Comparison of ENCODE assay signal across 12 cellular contexts in genomic region chr16:81599034-81599744, GRCh38.
A peak's percentile ranks its signal among the peaks of the same experiment; 100 is the strongest.
DNase-seq lines count a peak whose midpoint lies in the region; ATAC-seq and TF ChIP-seq lines count a peak whose summit lies in the region.
"Had no signal": no experiment of that assay in that cellular context is flagged by ENCODE, and none has a peak within 500 bp of the region (broad histone marks: within the 10 kb centered on the region; RNA-seq: fewer than 3 reads in every experiment).

No MANE protein-coding gene starts in this region.

- peaks cover 64% of the 10 kb centered on the region for H3K4me1 Mint-ChIP-seq in stimulated activated effector memory CD8-positive, alpha-beta T cell treated with anti-CD3 and anti-CD28 coated beads, Interleukin-12 subunit alpha, Interleukin-12 subunit beta, amount 100 ng/mL, for 72 hours

- H3K36me3 Mint-ChIP-seq in stimulated activated effector memory CD8-positive, alpha-beta T cell treated with anti-CD3 and anti-CD28 coated beads, Interleukin-12 subunit alpha, Interleukin-12 subunit beta, amount 100 ng/mL, for 72 hours, result peaks cover 7% of the 10 kb centered on the region

- no peaks in the 10 kb centered on the region for H3K9me3 Mint-ChIP-seq in stimulated activated effector memory CD8-positive, alpha-beta T cell treated with anti-CD3 and anti-CD28 coated beads, Interleukin-12 subunit alpha, Interleukin-12 subunit beta, amount 100 ng/mL, for 72 hours
- H3K9me3 Mint-ChIP-seq: activated T-helper 17 cell treated with anti-CD3 and anti-CD28 coated beads, Interleukin-2, amount 50 U/mL, for 72 hours had no signal

- peak overlapping the region; percentile 69 to 89 (median 82) for H3K27ac ChIP-seq in esophagus squamous epithelium
- H3K27ac ChIP-seq: transverse colon had no signal

- H3K4me3 ChIP-seq in esophagus squamous epithelium, result no peak overlapping the region
- H3K4me3 ChIP-seq: transverse colon had no signal

- no peaks in the 10 kb centered on the region for H3K27me3 ChIP-seq in esophagus squamous epithelium
- H3K27me3 ChIP-seq: transverse colon had no signal

- TF ChIP-seq CTCF in esophagus squamous epithelium (IDR thresholded peaks at IDR 0.05) (no peak), GM13977 (IDR thresholded peaks at IDR 0.05; ENCODE audit: extremely low read depth, insufficient read depth, missing control alignments) (no peak)

- H3K9me3 ChIP-seq in esophagus squamous epithelium, result no peaks in the 10 kb centered on the region
- H3K9me3 ChIP-seq: transverse colon had no signal

- 40 to 60% methylated on average over 11 of the region's 11 CpGs for WGBS in esophagus squamous epithelium, 2 donors

- H3K27ac Mint-ChIP-seq in stimulated activated effector memory CD8-positive, alpha-beta T cell treated with anti-CD3 and anti-CD28 coated beads, Interleukin-12 subunit alpha, Interleukin-12 subunit beta, amount 100 ng/mL, for 72 hours, result peak overlapping the region; percentile 64
- H3K27ac Mint-ChIP-seq: activated T-helper 17 cell treated with anti-CD3 and anti-CD28 coated beads, Interleukin-2, amount 50 U/mL, for 72 hours had no signal

- no peak for ATAC-seq in stimulated activated effector memory CD8-positive, alpha-beta T cell treated with anti-CD3 and anti-CD28 coated beads, Interleukin-12 subunit alpha, Interleukin-12 subunit beta, amount 100 ng/mL, for 72 hours
- ATAC-seq: activated T-helper 17 cell treated with anti-CD3 and anti-CD28 coated beads, Interleukin-2, amount 50 U/mL, for 72 hours had no signal

- H3K4me1 ChIP-seq in esophagus squamous epithelium, result peaks cover 32 to 73% (median 36%) of the 10 kb centered on the region in 3 donors

- TF ChIP-seq POLR2A in esophagus squamous epithelium (IDR thresholded peaks at IDR 0.05), result no peak

- intact Hi-C loops in esophagus squamous epithelium (cut with DNase I), result no loop called here

- in situ Hi-C loops in GM13977 (cut with MboI; ENCODE audit: low pct_unique_long_range_greater_than_20kb, low sequenced_read_pairs, unreplicated experiment), result no loop called here

- DNase-seq in NCI-H2081 (lab: John Stamatoyannopoulos, UW) (peak; percentile 53 to 75), NCI-H2081 treated with DMSO at 0.1 percent for 48 hours (lab: John Stamatoyannopoulos, UW) (no peak), NCI-H524 treated with DMSO at 0.1 percent for 48 hours (lab: John Stamatoyannopoulos, UW) (peak; percentile 51), esophagus squamous epithelium (lab: John Stamatoyannopoulos, UW) (no peak), NCI-H1436 (lab: John Stamatoyannopoulos, UW) (no peak), GM13977 (ENCODE audit: low spot score) (no peak), LoVo (ENCODE audit: low spot score) (no peak)
- DNase-seq in stimulated activated effector memory CD8-positive, alpha-beta T cell treated with anti-CD3 and anti-CD28 coated beads, Interleukin-12 subunit alpha, Interleukin-12 subunit beta, amount 100 ng/mL, for 72 hours (ENCODE audit: low spot score in 2 of 2), result no peak
- DNase-seq: activated CD4-positive, alpha-beta T cell treated with anti-CD3 and anti-CD28 coated beads for 48 hours; KG1; transverse colon had no signal

- H3K4me3 Mint-ChIP-seq in stimulated activated effector memory CD8-positive, alpha-beta T cell treated with anti-CD3 and anti-CD28 coated beads, Interleukin-12 subunit alpha, Interleukin-12 subunit beta, amount 100 ng/mL, for 72 hours, result no peak overlapping the region
- H3K4me3 Mint-ChIP-seq: activated T-helper 17 cell treated with anti-CD3 and anti-CD28 coated beads, Interleukin-2, amount 50 U/mL, for 72 hours had no signal

- no peaks in the 10 kb centered on the region for H3K36me3 ChIP-seq in esophagus squamous epithelium
- H3K36me3 ChIP-seq: transverse colon had no signal

Comparison
In these comparisons a context has a peak if more than half of its experiments do, and no peak if none do; other contexts are left out.
1. DNase-seq: peak in NCI-H2081 (2 of 2) and NCI-H524 treated with DMSO at 0.1 percent for 48 hours (single experiment); none in NCI-H2081 treated with DMSO at 0.1 percent for 48 hours (single experiment), esophagus squamous epithelium (single experiment), stimulated activated effector memory CD8-positive, alpha-beta T cell treated with anti-CD3 and anti-CD28 coated beads, Interleukin-12 subunit alpha, Interleukin-12 subunit beta, amount 100 ng/mL, for 72 hours (0 of 2), NCI-H1436 (single experiment), GM13977 (single experiment) and LoVo (single experiment).